13 cellular contexts compared by ENCODE assay signal in genomic region chr17:37829446-37830142, GRCh38.
DNase-seq lines count a peak whose midpoint lies in the region; ATAC-seq and TF ChIP-seq lines count a peak whose summit lies in the region.
"Had no signal": no experiment of that assay in that cellular context is flagged by ENCODE, and none has a peak within 500 bp of the region (broad histone marks: within the 10 kb centered on the region; RNA-seq: fewer than 3 reads in every experiment).

No MANE protein-coding gene starts in this region.

- H3K4me1 ChIP-seq in GM23248 (ENCODE audit: insufficient read depth) (no peaks in the 10 kb centered on the region; the same call in 1 of the 2 replicates), parathyroid adenoma (peaks cover 12% of the 10 kb centered on the region)

- TF ChIP-seq CTCF in parathyroid adenoma (IDR thresholded peaks at IDR 0.05), result no peak

- no peak for ATAC-seq in activated naive CD4-positive, alpha-beta T cell treated with anti-CD3 and anti-CD28 coated beads, Interleukin-2, amount 50 U/mL, for 72 hours
- ATAC-seq in GM21367 (IDR thresholded peaks at IDR 0.05; ENCODE audit: unreplicated experiment), result no peak
- ATAC-seq: activated CD8-positive, alpha-beta memory T cell treated with anti-CD3 and anti-CD28 coated beads, Interleukin-2, amount 10 ng/mL, durations not matched to agents 7 days and 5 days; stimulated activated effector memory CD8-positive, alpha-beta T cell treated with anti-CD3 and anti-CD28 coated beads, Interleukin-12 subunit alpha, Interleukin-12 subunit beta, amount 100 ng/mL, for 72 hours had no signal

- H3K79me2 ChIP-seq in GM23248 (ENCODE audit: insufficient read depth), result no peaks in the 10 kb centered on the region
- no peaks in the 10 kb centered on the region for H3K79me2 ChIP-seq in parathyroid adenoma

- H3K27me3 ChIP-seq in GM23248 (replicated peaks; ENCODE audit: insufficient read depth) (0 out of 2 replicates have a peak, but pooled peaks cover 4% of the 10 kb centered on the region), parathyroid adenoma (ENCODE audit: control insufficient read depth, insufficient read depth, low read length) (no peaks in the 10 kb centered on the region)

- H3K4me3 ChIP-seq in GM23248, result no peak overlapping the region
- H3K4me3 ChIP-seq in parathyroid adenoma (ENCODE audit: low read depth, low read length), result no peak overlapping the region
- H3K4me3 ChIP-seq: PC-9 had no signal

- H3K36me3 ChIP-seq in GM23248 (ENCODE audit: low read depth), result no peaks in the 10 kb centered on the region
- no peaks in the 10 kb centered on the region for H3K36me3 ChIP-seq in parathyroid adenoma (ENCODE audit: control insufficient read depth, insufficient read depth, low read length)

- H3K9me2 ChIP-seq in GM23248 (ENCODE audit: insufficient read depth), result no peaks in the 10 kb centered on the region

- H3F3A ChIP-seq in GM23248 (ENCODE audit: insufficient read depth), result no peaks in the 10 kb centered on the region

- no peaks in the 10 kb centered on the region for H3K36me3 Mint-ChIP-seq in activated naive CD4-positive, alpha-beta T cell treated with anti-CD3 and anti-CD28 coated beads, Interleukin-2, amount 50 U/mL, for 72 hours
- H3K36me3 Mint-ChIP-seq: stimulated activated effector memory CD8-positive, alpha-beta T cell treated with anti-CD3 and anti-CD28 coated beads, Interleukin-12 subunit alpha, Interleukin-12 subunit beta, amount 100 ng/mL, for 72 hours had no signal

- H3K9me3 ChIP-seq in GM23248 (ENCODE audit: low read depth), result no peaks in the 10 kb centered on the region
- no peaks in the 10 kb centered on the region for H3K9me3 ChIP-seq in parathyroid adenoma (ENCODE audit: control insufficient read depth, low read length)

- in situ Hi-C loops in GM23248 (cut with MboI), result loop anchor here (10.0 kb wide), 1 partner anchor 65 kb away; no protein-coding TSS in a partner anchor

- H3K27ac Mint-ChIP-seq in activated naive CD4-positive, alpha-beta T cell treated with anti-CD3 and anti-CD28 coated beads, Interleukin-2, amount 50 U/mL, for 72 hours, result no peak overlapping the region

- H4K20me1 ChIP-seq in GM23248 (ENCODE audit: insufficient read depth), result no peaks in the 10 kb centered on the region

- H3K9ac ChIP-seq in GM23248 (no peak overlapping the region), parathyroid adenoma (no peak overlapping the region)

- peak in 2 of 3 experiments; percentile 12 to 74 for DNase-seq in NCI-H1417 (lab: John Stamatoyannopoulos, UW)
- no peak for DNase-seq in NCI-H1417 treated with DMSO at 0.1 percent for 48 hours (lab: John Stamatoyannopoulos, UW)
- no peak for DNase-seq in GM23248
- DNase-seq in NAMALWA (ENCODE audit: low spot score), result peak; percentile 89
- no peak for DNase-seq in activated naive CD4-positive, alpha-beta T cell treated with anti-CD3 and anti-CD28 coated beads, Interleukin-2, amount 50 U/mL, for 72 hours (ENCODE audit: low spot score in 2 of 2)
- no peak for DNase-seq in RPMI8226
- DNase-seq: activated CD8-positive, alpha-beta memory T cell treated with anti-CD3 and anti-CD28 coated beads, Interleukin-2, amount 10 ng/mL, durations not matched to agents 7 days and 5 days; NCI-H1694; PC-9; T1000 had no signal

- H2AFZ ChIP-seq in GM23248 (0 out of 2 replicates have a peak overlapping the region, but pooled peaks have one; percentile 41), parathyroid adenoma (peak overlapping the region; percentile 34)
- H2AFZ ChIP-seq: PC-9 had no signal

- no peak overlapping the region for H3K4me2 ChIP-seq in GM23248 (ENCODE audit: unreplicated experiment)
- no peak overlapping the region for H3K4me2 ChIP-seq in parathyroid adenoma (ENCODE audit: low read length)
- H3K4me2 ChIP-seq: PC-9 had no signal

- WGBS in GM23248 (ENCODE audit: low coverage in 1 of 2, low lambda C conversion rate in 2 of 2, missing lambda C conversion rate in 2 of 2), 2 experiments, result 35 to 57% methylated on average over 5 of the region's 5 CpGs

- H3K27ac ChIP-seq in GM23248, result no peak overlapping the region
- H3K27ac ChIP-seq in parathyroid adenoma, result no peak overlapping the region
- H3K27ac ChIP-seq: PC-9 had no signal

- H3K9me3 Mint-ChIP-seq in activated naive CD4-positive, alpha-beta T cell treated with anti-CD3 and anti-CD28 coated beads, Interleukin-2, amount 50 U/mL, for 72 hours, result no peaks in the 10 kb centered on the region
- H3K9me3 Mint-ChIP-seq: stimulated activated effector memory CD8-positive, alpha-beta T cell treated with anti-CD3 and anti-CD28 coated beads, Interleukin-12 subunit alpha, Interleukin-12 subunit beta, amount 100 ng/mL, for 72 hours had no signal

Comparison
In these comparisons a context has a peak if more than half of its experiments do, and no peak if none do; other contexts are left out.
1. DNase-seq: peak in NCI-H1417 (2 of 3) and NAMALWA (single experiment); none in NCI-H1417 treated with DMSO at 0.1 percent for 48 hours (single experiment), GM23248 (single experiment), activated naive CD4-positive, alpha-beta T cell treated with anti-CD3 and anti-CD28 coated beads, Interleukin-2, amount 50 U/mL, for 72 hours (0 of 2) and RPMI8226 (single experiment).